In the genomic region with DNA sequence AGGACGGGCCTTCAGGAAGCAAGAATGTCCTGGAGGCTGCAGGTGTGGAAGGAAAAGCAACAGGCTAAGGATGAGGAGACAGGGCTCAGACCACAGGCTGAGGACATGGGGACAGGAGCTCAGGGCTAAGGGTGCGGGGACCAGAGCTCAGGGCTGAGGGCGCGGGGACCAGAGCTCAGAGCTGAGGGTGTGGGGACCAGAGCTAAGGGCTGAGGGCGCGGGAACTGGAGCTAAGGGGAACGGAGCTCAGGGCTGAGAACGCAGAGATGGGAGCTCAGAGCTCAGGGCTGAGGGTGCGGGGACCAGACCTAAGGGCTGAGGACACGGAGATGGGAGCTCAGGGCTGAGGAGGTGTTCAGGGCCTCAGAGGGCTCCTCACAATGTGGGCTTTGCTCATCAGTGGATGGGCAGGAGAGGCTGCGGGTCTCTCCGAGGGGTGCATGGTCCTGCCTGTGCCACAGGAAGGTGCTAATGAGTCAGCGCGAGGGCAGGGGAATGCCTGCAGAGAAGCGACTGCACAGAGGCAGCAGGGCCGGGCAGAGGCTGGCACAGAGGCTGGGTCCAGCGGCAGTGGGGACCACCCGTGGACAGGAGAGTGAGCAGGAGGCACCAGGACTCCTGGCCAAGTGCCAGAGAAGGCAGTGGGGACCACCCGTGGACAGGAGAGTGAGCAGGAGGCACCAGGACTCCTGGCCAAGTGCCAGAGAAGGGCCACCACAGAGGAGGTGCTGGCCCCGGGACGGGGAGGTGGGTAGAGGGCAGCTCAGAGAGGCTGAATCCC, we compare ENCODE assay signal across 14 cellular contexts.
A peak's percentile ranks its signal among the peaks of the same experiment; 100 is the strongest.
DNase-seq lines count a peak whose midpoint lies in the region; ATAC-seq and TF ChIP-seq lines count a peak whose summit lies in the region.
"Had no signal": no experiment of that assay in that cellular context is flagged by ENCODE, and none has a peak within 500 bp of the region (broad histone marks: within the 10 kb centered on the region; RNA-seq: fewer than 3 reads in every experiment).

No MANE protein-coding gene starts in this region.

- H3K79me2 ChIP-seq in HCT116 (ENCODE audit: insufficient read depth, low read length) = no peaks in the 10 kb centered on the region

- CTCF ChIA-PET in activated naive CD4-positive, alpha-beta T cell treated with anti-CD3 and anti-CD28 coated beads for 36 hours (lab: Charles Lee) = interaction anchor here (0.8 kb wide), 1 partner anchor 415 kb away, joined by 3 read pairs; no protein-coding TSS in a partner anchor
- CTCF ChIA-PET in HCT116 (lab: Charles Lee) = no interaction called here

- peak in 1 of 3 experiments; percentile 9; a peak in 1 of 6 replicates for TF ChIP-seq CTCF in HCT116 (IDR thresholded peaks at IDR 0.05 in 2 of 3, conservative IDR thresholded peaks at IDR 0.05 in 1 of 3; ENCODE audit: borderline replicate concordance in 1 of 3, insufficient read depth in 1 of 3, low read depth in 2 of 3, low read length in 2 of 3)

- intact Hi-C loops in activated naive CD4-positive, alpha-beta T cell treated with anti-CD3 and anti-CD28 coated beads for 36 hours (cut with micrococcal nuclease) = no loop called here
- intact Hi-C loops in HCT116 (cut with micrococcal nuclease) = no loop called here

- no peak overlapping the region for H3K18ac ChIP-seq in neuronal stem cell (ENCODE audit: low read length)

- peaks cover 0 to 3% of the 10 kb centered on the region in 2 experiments; a peak in 1 of 4 replicates for H3K36me3 ChIP-seq in HCT116 (ENCODE audit: control insufficient read depth in 1 of 2, insufficient read depth in 2 of 2, low read length in 2 of 2)
- peaks cover 8 to 28% of the 10 kb centered on the region in 2 donors for H3K36me3 ChIP-seq in neuronal stem cell (replicated peaks in 1 of 2; ENCODE audit: control insufficient read depth in 2 of 2, insufficient read depth in 2 of 2, low read length in 2 of 2)

- no peak overlapping the region for H3K4me3 Mint-ChIP-seq in activated naive CD4-positive, alpha-beta T cell treated with anti-CD3 and anti-CD28 coated beads for 36 hours
- no peak overlapping the region for H3K4me3 Mint-ChIP-seq in activated naive CD8-positive, alpha-beta T cell treated with anti-CD3 and anti-CD28 coated beads, Interleukin-2, amount 50 U/mL, for 24 hours

- POLR2A ChIA-PET in HCT116 (lab: Charles Lee) = no interaction called here

- no peak overlapping the region for H4K8ac ChIP-seq in neuronal stem cell (ENCODE audit: low read depth, low read length)

- H3K36me3 Mint-ChIP-seq in activated naive CD4-positive, alpha-beta T cell treated with anti-CD3 and anti-CD28 coated beads for 36 hours (ENCODE audit: low read depth) = peaks cover 10% of the 10 kb centered on the region
- peaks cover 3% of the 10 kb centered on the region for H3K36me3 Mint-ChIP-seq in activated naive CD8-positive, alpha-beta T cell treated with anti-CD3 and anti-CD28 coated beads, Interleukin-2, amount 50 U/mL, for 24 hours (ENCODE audit: low read depth)
- H3K36me3 Mint-ChIP-seq: natural killer cell had no signal

- no peak overlapping the region for H2BK15ac ChIP-seq in neuronal stem cell (ENCODE audit: low read length)

- H2AFZ ChIP-seq in HCT116 (ENCODE audit: low read depth, low read length, poor library complexity, severe bottlenecking) = no peak overlapping the region
- no peak overlapping the region for H2AFZ ChIP-seq in neuronal stem cell (ENCODE audit: low read length)

- H2AK5ac ChIP-seq in neuronal stem cell (ENCODE audit: low read depth, low read length) = peak overlapping the region; percentile 6

- H3K23ac ChIP-seq in neuronal stem cell (ENCODE audit: low read depth, low read length, poor library complexity) = peak overlapping the region; percentile 51

- H3K14ac ChIP-seq in neuronal stem cell (ENCODE audit: low read length) = peak overlapping the region; percentile 25

- H3K4me1 ChIP-seq in HCT116 (ENCODE audit: control insufficient read depth in 1 of 2, insufficient read depth in 2 of 2, low read length in 2 of 2) (no peaks in the 10 kb centered on the region), neuronal stem cell (ENCODE audit: control insufficient read depth in 2 of 2, insufficient read depth in 1 of 2, low read depth in 1 of 2, low read length in 2 of 2) (peaks cover 0 to 5% of the 10 kb centered on the region in 2 donors)

- no peaks in the 10 kb centered on the region for H3K27me3 ChIP-seq in HCT116 (ENCODE audit: insufficient read depth, low read length)
- H3K27me3 ChIP-seq in neuronal stem cell (ENCODE audit: control insufficient read depth in 3 of 3, insufficient read depth in 3 of 3, low read depth in 1 of 3, low read length in 3 of 3) = no peaks in the 10 kb centered on the region

- no peaks in the 10 kb centered on the region for H3K9me3 Mint-ChIP-seq in activated naive CD4-positive, alpha-beta T cell treated with anti-CD3 and anti-CD28 coated beads for 36 hours
- no peaks in the 10 kb centered on the region for H3K9me3 Mint-ChIP-seq in activated naive CD8-positive, alpha-beta T cell treated with anti-CD3 and anti-CD28 coated beads, Interleukin-2, amount 50 U/mL, for 24 hours
- H3K9me3 Mint-ChIP-seq: natural killer cell had no signal

- BruUV-seq in HCT116 (replicated peaks; lab: Mats Ljungman, UMichigan) = no TSS peak

- RAD21 ChIA-PET in HCT116 (lab: Charles Lee; ENCODE audit: low non-redundant PET in 1 of 2, low total read pairs in 2 of 2, uncharacterized antibody in 2 of 2, unreplicated experiment in 2 of 2) = no interaction called here

- H4K91ac ChIP-seq in neuronal stem cell (ENCODE audit: low read depth, low read length, poor library complexity) = no peak overlapping the region

- no peak overlapping the region for H3K4ac ChIP-seq in neuronal stem cell (ENCODE audit: low read length)

- H2BK120ac ChIP-seq in neuronal stem cell (ENCODE audit: low read depth, low read length) = no peak overlapping the region

- H4K20me1 ChIP-seq in HCT116 (ENCODE audit: insufficient read depth) = no peaks in the 10 kb centered on the region

- H3K9me3 ChIP-seq in HCT116 (ENCODE audit: control insufficient read depth in 1 of 2, insufficient read depth in 1 of 2, low read depth in 1 of 2, low read length in 2 of 2) (no peaks in the 10 kb centered on the region), neuronal stem cell (replicated peaks in 1 of 2; ENCODE audit: control insufficient read depth in 2 of 2, insufficient read depth in 1 of 2, low read depth in 1 of 2, low read length in 2 of 2) (no peaks in the 10 kb centered on the region)

- no peak overlapping the region for H3K4me3 ChIP-seq in HCT116 (replicated peaks in 1 of 2; ENCODE audit: low read depth in 1 of 2, low read length in 2 of 2)
- no peak overlapping the region for H3K4me3 ChIP-seq in neuronal stem cell (ENCODE audit: low read length in 2 of 2)

- H3K4me1 Mint-ChIP-seq in activated naive CD4-positive, alpha-beta T cell treated with anti-CD3 and anti-CD28 coated beads for 36 hours (ENCODE audit: low read depth) = peaks cover 31% of the 10 kb centered on the region
- H3K4me1 Mint-ChIP-seq in activated naive CD8-positive, alpha-beta T cell treated with anti-CD3 and anti-CD28 coated beads, Interleukin-2, amount 50 U/mL, for 24 hours = peaks cover 14% of the 10 kb centered on the region

- WGBS in neuronal stem cell (ENCODE audit: extremely low coverage in 2 of 2, insufficient read length in 2 of 2, insufficient replicate concordance in 1 of 2), 2 donors = no CpG with 5 or more reads among the region's 21 CpGs

- H3K27ac Mint-ChIP-seq in activated naive CD4-positive, alpha-beta T cell treated with anti-CD3 and anti-CD28 coated beads for 36 hours = peak overlapping the region; percentile 62
- no peak overlapping the region for H3K27ac Mint-ChIP-seq in activated naive CD8-positive, alpha-beta T cell treated with anti-CD3 and anti-CD28 coated beads, Interleukin-2, amount 50 U/mL, for 24 hours

- H2BK12ac ChIP-seq in neuronal stem cell (ENCODE audit: low read length) = no peak overlapping the region

- H3K9me2 ChIP-seq in HCT116 (ENCODE audit: insufficient read depth) = no peaks in the 10 kb centered on the region

- no peak for TF ChIP-seq POLR2A in HCT116 (IDR thresholded peaks at IDR 0.05; ENCODE audit: borderline replicate concordance, extremely low read depth, insufficient read depth, insufficient read length)

- DNase-seq in activated naive CD4-positive, alpha-beta T cell treated with anti-CD3 and anti-CD28 coated beads for 36 hours = no peak
- DNase-seq in activated naive CD4-positive, alpha-beta T cell (lab: John Stamatoyannopoulos, UW) = no peak
- no peak for DNase-seq in HCT116 (ENCODE audit: low read depth, low spot score)
- no peak for DNase-seq in activated naive CD8-positive, alpha-beta T cell treated with anti-CD3 and anti-CD28 coated beads, Interleukin-2, amount 50 U/mL, for 24 hours
- DNase-seq in neuronal stem cell (ENCODE audit: low spot score) = no peak
- DNase-seq in NCI-H2227 (lab: John Stamatoyannopoulos, UW; ENCODE audit: unreplicated experiment) = no peak
- no peak for DNase-seq in DMS153 treated with DMSO at 0.1 percent for 48 hours (lab: John Stamatoyannopoulos, UW; ENCODE audit: unreplicated experiment)
- DNase-seq: caudate nucleus, islet precursor cell, mammary epithelial cell, natural killer cell, NCI-H1417 treated with DMSO at 0.1 percent for 48 hours, NCI-H2171 treated with DMSO at 0.1 percent for 48 hours had no signal

- ATAC-seq in HCT116 = peak; percentile 52
- ATAC-seq in activated naive CD8-positive, alpha-beta T cell treated with anti-CD3 and anti-CD28 coated beads, Interleukin-2, amount 50 U/mL, for 24 hours = peak; percentile 13
- no peak for ATAC-seq in HG03460 (IDR thresholded peaks at IDR 0.05; ENCODE audit: unreplicated experiment)

- H2BK5ac ChIP-seq in neuronal stem cell (ENCODE audit: low read length) = no peak overlapping the region

- H3K9ac ChIP-seq in HCT116 (ENCODE audit: low read length) (no peak overlapping the region), neuronal stem cell (ENCODE audit: low read depth, low read length, poor library complexity) (no peak overlapping the region)

- H3K4me2 ChIP-seq in HCT116 (ENCODE audit: low read length) (no peak overlapping the region), neuronal stem cell (ENCODE audit: insufficient read depth, low read length, poor library complexity, severe bottlenecking) (no peak overlapping the region)

- no peaks in the 10 kb centered on the region for H3K27me3 Mint-ChIP-seq in activated naive CD4-positive, alpha-beta T cell treated with anti-CD3 and anti-CD28 coated beads for 36 hours (ENCODE audit: low read depth)
- no peaks in the 10 kb centered on the region for H3K27me3 Mint-ChIP-seq in activated naive CD8-positive, alpha-beta T cell treated with anti-CD3 and anti-CD28 coated beads, Interleukin-2, amount 50 U/mL, for 24 hours

- H3K79me1 ChIP-seq in neuronal stem cell (ENCODE audit: low read depth, low read length) = no peaks in the 10 kb centered on the region

- no peak overlapping the region for H3K27ac ChIP-seq in HCT116 (ENCODE audit: low read depth, low read length)
- H3K27ac ChIP-seq in neuronal stem cell (replicated peaks; ENCODE audit: low read length) = no peak overlapping the region

- no peak for TF ChIP-seq RAD21 in HCT116 (IDR thresholded peaks at IDR 0.05; ENCODE audit: low read depth)

TF ChIP-seq in HCT116, 20 proteins besides CTCF, POLR2A, EP300 and RAD21 (continues in another document):
- TF ChIP-seq ZNF274 (IDR thresholded peaks at IDR 0.05; ENCODE audit: low read depth, low read length) (no peak), ZFX (IDR thresholded peaks at IDR 0.05) (no peak)
